In the genomic region with DNA sequence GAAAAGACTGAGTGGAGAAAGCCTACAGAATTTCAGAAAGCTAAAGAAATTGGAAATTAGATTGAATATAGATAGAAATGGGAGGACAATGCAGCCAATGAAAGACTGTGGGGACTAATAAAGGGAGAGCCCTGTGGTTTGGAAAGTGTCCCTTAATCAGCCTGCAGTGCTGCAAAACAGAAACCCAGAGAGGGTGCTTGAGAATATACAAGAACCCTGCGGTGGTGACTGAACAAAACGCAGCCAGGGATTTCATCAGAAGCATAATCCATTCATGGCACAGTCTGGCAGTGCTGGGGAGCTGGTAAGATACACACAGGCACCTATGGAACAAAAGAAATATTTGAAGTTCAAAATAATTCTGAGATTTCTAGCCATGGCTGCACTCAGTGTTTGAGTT, we compare ENCODE assay signal across 12 cellular contexts. TPM values are rescaled to one million over a fixed set of nuclear protein-coding genes. Genes with fewer than 3 reads are reported as not detected.
A peak's percentile ranks its signal among the peaks of the same experiment; 100 is the strongest.
DNase-seq lines count a peak whose midpoint lies in the region; ATAC-seq and TF ChIP-seq lines count a peak whose summit lies in the region.
"Had no signal": no experiment of that assay in that cellular context is flagged by ENCODE, and none has a peak within 500 bp of the region (broad histone marks: within the 10 kb centered on the region; RNA-seq: fewer than 3 reads in every experiment).

No MANE protein-coding gene starts in this region.

- peak overlapping the region in 1 of 2 experiments; percentile 31; a peak in 1 of 4 replicates for H4K8ac ChIP-seq in IMR-90 (ENCODE audit: low read depth in 2 of 2, low read length in 2 of 2)

- no peak overlapping the region for H3K14ac ChIP-seq in IMR-90 (replicated peaks; ENCODE audit: low read depth, low read length)

- no peak overlapping the region for H2AK5ac ChIP-seq in IMR-90 (ENCODE audit: low read depth, low read length)

- DNase-seq in AG08396 (ENCODE audit: low spot score): peak; percentile 29
- peak; percentile 37 for DNase-seq in IMR-90
- DNase-seq in globus pallidus (ENCODE audit: low spot score): peak; percentile 74
- DNase-seq in Right ventricle myocardium superior: no peak
- no peak for DNase-seq in SIG-M5 (lab: John Stamatoyannopoulos, UW)
- DNase-seq: EL; natural killer cell; stimulated activated naive CD4-positive, alpha-beta T cell treated with Interleukin-2 at 50 U/mL for 16 hours had no signal

- H4K5ac ChIP-seq in IMR-90 (ENCODE audit: low read depth, low read length): no peak overlapping the region

- H3K4ac ChIP-seq in IMR-90 (ENCODE audit: low read depth, low read length): no peak overlapping the region

- H2BK15ac ChIP-seq in IMR-90 (ENCODE audit: low read depth, low read length): no peak overlapping the region

- no peak overlapping the region for H4K91ac ChIP-seq in IMR-90 (ENCODE audit: insufficient read depth, low read depth, low read length)

- no peak for TF ChIP-seq RAD21 in IMR-90 (IDR thresholded peaks at IDR 0.05; ENCODE audit: low read length)

- no peak for TF ChIP-seq CTCF in IMR-90 (conservative IDR thresholded peaks at IDR 0.05; ENCODE audit: low read depth, low read length)

- intact Hi-C loops in IMR-90 (cut with micrococcal nuclease) (no loop called here), Right ventricle myocardium superior (cut with DNase I) (no loop called here)

- no peak overlapping the region for H3K23ac ChIP-seq in IMR-90 (ENCODE audit: low read depth, low read length)

- H3K79me1 ChIP-seq in IMR-90 (ENCODE audit: low read depth in 1 of 2, low read length in 2 of 2): peaks cover 5 to 18% of the 10 kb centered on the region in 2 experiments; a peak in 3 of 4 replicates

- no peaks in the 10 kb centered on the region for H4K20me1 ChIP-seq in IMR-90 (ENCODE audit: insufficient read depth, low read length)

- peaks cover 2% of the 10 kb centered on the region; the same call in 1 of the 2 replicates for H3K4me1 ChIP-seq in IMR-90 (ENCODE audit: control insufficient read depth, insufficient read depth, low read length)

- no peak overlapping the region for H2AK9ac ChIP-seq in IMR-90 (replicated peaks; ENCODE audit: low read depth, low read length, poor library complexity)

- H3K9me3 ChIP-seq in IMR-90 (ENCODE audit: control insufficient read depth, insufficient read depth, low read length): no peaks in the 10 kb centered on the region

- no peaks in the 10 kb centered on the region for H3K36me3 ChIP-seq in IMR-90 (ENCODE audit: control insufficient read depth, insufficient read depth, low read length)

- no peak overlapping the region for H2AFZ ChIP-seq in IMR-90 (replicated peaks; ENCODE audit: low read length, poor library complexity)

- no peak overlapping the region for H2BK20ac ChIP-seq in IMR-90 (ENCODE audit: low read depth, low read length)

- no peak for TF ChIP-seq POLR2A in IMR-90 (IDR thresholded peaks at IDR 0.05; ENCODE audit: low read depth, low read length)

- CTCF ChIA-PET in IMR-90 (lab: Yijun Ruan, JAX): no interaction called here

- no peak overlapping the region; the same call in 1 of the 2 replicates for H3K18ac ChIP-seq in IMR-90 (ENCODE audit: low read depth, low read length)

- no CpG with 5 or more reads among the region's 2 CpGs for WGBS in IMR-90 (ENCODE audit: extremely low coverage in 2 of 2, insufficient read length in 1 of 2), 2 experiments

- H3K56ac ChIP-seq in IMR-90 (ENCODE audit: extremely low read depth, insufficient read depth, low read length): no peak overlapping the region

- POLR2A ChIA-PET in IMR-90 (lab: Charles Lee; ENCODE audit: unreplicated experiment): no interaction called here

- in situ Hi-C loops in IMR-90 (cut with MboI; ENCODE audit: low sequenced_read_pairs): no loop called here

- H3K9me1 ChIP-seq in IMR-90 (ENCODE audit: insufficient read depth, low read length): peaks cover 6% of the 10 kb centered on the region; the same call in 1 of the 2 replicates

- peak overlapping the region; percentile 14; the same call in 1 of the 2 replicates for H3K4me2 ChIP-seq in IMR-90 (ENCODE audit: low read depth, low read length)

- no peak overlapping the region for H3K4me3 ChIP-seq in IMR-90 (ENCODE audit: insufficient read depth, low read depth, low read length)

- H2BK5ac ChIP-seq in IMR-90 (ENCODE audit: low read depth, low read length, poor library complexity, severe bottlenecking): no peak overlapping the region

- no TSS peak for BruUV-seq in IMR-90 (replicated peaks; lab: Mats Ljungman, UMichigan)

- H3K27ac ChIP-seq in IMR-90 (ENCODE audit: insufficient read depth, low read length): no peak overlapping the region

- H3K27me3 ChIP-seq in IMR-90 (ENCODE audit: control insufficient read depth, insufficient read depth, low read length): no peaks in the 10 kb centered on the region

- ATAC-seq in IMR-90 (ENCODE audit: low read depth) (peak; percentile 61), SK-N-SH treated with all-trans-retinoic acid at 6 μM for 48 hours (peak; percentile 54), HG02981 (IDR thresholded peaks at IDR 0.05; ENCODE audit: unreplicated experiment) (no peak), Right ventricle myocardium superior (ENCODE audit: poor library complexity) (no peak), HG03135 (IDR thresholded peaks at IDR 0.05; ENCODE audit: unreplicated experiment) (no peak)
- ATAC-seq: natural killer cell had no signal

- dilution Hi-C loops in IMR-90 (cut with HindIII; ENCODE audit: low sequenced_read_pairs, unreplicated experiment): no loop called here

- H3K9ac ChIP-seq in IMR-90 (ENCODE audit: low read depth, low read length): 0 out of 2 replicates have a peak overlapping the region, but pooled peaks have one; percentile 6

- H2BK120ac ChIP-seq in IMR-90 (ENCODE audit: low read depth, low read length): no peak overlapping the region

TF ChIP-seq in IMR-90, 13 proteins besides CTCF, POLR2A, EP300 and RAD21 (continues in another document):
- TF ChIP-seq RFX5 (IDR thresholded peaks at IDR 0.05; ENCODE audit: low read depth, low read length) (no peak), SMC3 (IDR thresholded peaks at IDR 0.05; ENCODE audit: low read depth, low read length) (no peak), NFE2L2 (IDR thresholded peaks at IDR 0.05; ENCODE audit: low read depth, low read length) (no peak), FOS (IDR thresholded peaks at IDR 0.05; ENCODE audit: low read depth, low read length) (no peak), CEBPB (IDR thresholded peaks at IDR 0.05; ENCODE audit: low read depth, low read length) (no peak), MAZ (IDR thresholded peaks at IDR 0.05; ENCODE audit: borderline replicate concordance, low read depth, low read length) (no peak), CHD1 (IDR thresholded peaks at IDR 0.05; ENCODE audit: low read depth, low read length) (no peak), BHLHE40 (IDR thresholded peaks at IDR 0.05; ENCODE audit: low read depth, low read length) (no peak), ELK1 (IDR thresholded peaks at IDR 0.05; ENCODE audit: borderline replicate concordance, low read depth, low read length) (no peak), RCOR1 (IDR thresholded peaks at IDR 0.05; ENCODE audit: insufficient replicate concordance, low read length) (no peak)

TF ChIP-seq in SK-N-SH treated with all-trans-retinoic acid at 6 μM for 48 hours, 23 proteins besides CTCF, POLR2A, EP300 and RAD21 (continues in another document):
- no peak for TF ChIP-seq ISL1 (CRISPR knock-in tag; IDR thresholded peaks at IDR 0.05)
- TF ChIP-seq, protein P1, sequence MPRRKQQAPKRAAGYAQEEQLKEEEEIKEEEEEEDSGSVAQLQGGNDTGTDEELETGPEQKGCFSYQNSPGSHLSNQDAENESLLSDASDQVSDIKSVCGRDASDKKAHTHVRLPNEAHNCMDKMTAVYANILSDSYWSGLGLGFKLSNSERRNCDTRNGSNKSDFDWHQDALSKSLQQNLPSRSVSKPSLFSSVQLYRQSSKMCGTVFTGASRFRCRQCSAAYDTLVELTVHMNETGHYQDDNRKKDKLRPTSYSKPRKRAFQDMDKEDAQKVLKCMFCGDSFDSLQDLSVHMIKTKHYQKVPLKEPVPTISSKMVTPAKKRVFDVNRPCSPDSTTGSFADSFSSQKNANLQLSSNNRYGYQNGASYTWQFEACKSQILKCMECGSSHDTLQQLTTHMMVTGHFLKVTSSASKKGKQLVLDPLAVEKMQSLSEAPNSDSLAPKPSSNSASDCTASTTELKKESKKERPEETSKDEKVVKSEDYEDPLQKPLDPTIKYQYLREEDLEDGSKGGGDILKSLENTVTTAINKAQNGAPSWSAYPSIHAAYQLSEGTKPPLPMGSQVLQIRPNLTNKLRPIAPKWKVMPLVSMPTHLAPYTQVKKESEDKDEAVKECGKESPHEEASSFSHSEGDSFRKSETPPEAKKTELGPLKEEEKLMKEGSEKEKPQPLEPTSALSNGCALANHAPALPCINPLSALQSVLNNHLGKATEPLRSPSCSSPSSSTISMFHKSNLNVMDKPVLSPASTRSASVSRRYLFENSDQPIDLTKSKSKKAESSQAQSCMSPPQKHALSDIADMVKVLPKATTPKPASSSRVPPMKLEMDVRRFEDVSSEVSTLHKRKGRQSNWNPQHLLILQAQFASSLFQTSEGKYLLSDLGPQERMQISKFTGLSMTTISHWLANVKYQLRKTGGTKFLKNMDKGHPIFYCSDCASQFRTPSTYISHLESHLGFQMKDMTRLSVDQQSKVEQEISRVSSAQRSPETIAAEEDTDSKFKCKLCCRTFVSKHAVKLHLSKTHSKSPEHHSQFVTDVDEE (CRISPR knock-in tag; IDR thresholded peaks at IDR 0.05): no peak
- TF ChIP-seq PATZ1 (CRISPR knock-in tag; IDR thresholded peaks at IDR 0.05; ENCODE audit: borderline replicate concordance): no peak

RNA-seq across cellular contexts. Expression of gene CEP41, which starts 19.1 kb away (rescaled TPM):
- 11.1 and 12.2 TPM in 2 replicates for total RNA-seq in IMR-90 (2012; rRNA removed)
- 18.8 and 21.9 TPM in 2 replicates for polyA plus RNA-seq in IMR-90 (2012; rRNA removed)
- 7.3 and 13.0 TPM in 2 replicates for polyA plus RNA-seq in IMR-90 (2012; cell fraction: cytosol; rRNA removed)
- polyA plus RNA-seq in IMR-90 (2012; cell fraction: nucleus; rRNA removed; ENCODE audit: low replicate concordance): 6.4 and 16.9 TPM in 2 replicates
- total RNA-seq in Right ventricle myocardium superior: 4.2 TPM

RNA-seq across cellular contexts. Expression of gene CPA1, which starts 41.4 kb away (rescaled TPM):
- total RNA-seq in IMR-90 (2012; rRNA removed) (not detected in 2 replicates), Right ventricle myocardium superior (not detected)
- not detected in 2 replicates for polyA plus RNA-seq in IMR-90 (2012; rRNA removed)
- polyA plus RNA-seq in IMR-90 (2012; cell fraction: cytosol; rRNA removed): 0.07 TPM in 1 of 2 replicates, not detected in the other
- 0.26 and 0.32 TPM in 2 replicates for polyA plus RNA-seq in IMR-90 (2012; cell fraction: nucleus; rRNA removed; ENCODE audit: low replicate concordance)
- total RNA-seq: cerebellum, natural killer cell had no signal

Comparison
In these comparisons a context has a peak if more than half of its experiments do, and no peak if none do; other contexts are left out.
1. DNase-seq: peak in AG08396 (single experiment), IMR-90 (single experiment) and globus pallidus (single experiment); none in Right ventricle myocardium superior (single experiment) and SIG-M5 (single experiment).
2. ATAC-seq: peak in IMR-90 (single experiment) and SK-N-SH treated with all-trans-retinoic acid at 6 μM for 48 hours (single experiment); none in HG02981 (single experiment), Right ventricle myocardium superior (single experiment) and HG03135 (single experiment).